ENCODE assay signal across 16 cellular contexts in genomic region chr6:4819706-4820283, GRCh38. TPM values are rescaled to one million over a fixed set of nuclear protein-coding genes. Genes with fewer than 3 reads are reported as not detected.
DNase-seq lines count a peak whose midpoint lies in the region; ATAC-seq and TF ChIP-seq lines count a peak whose summit lies in the region.
"Had no signal": no experiment of that assay in that cellular context is flagged by ENCODE, and none has a peak within 500 bp of the region (broad histone marks: within the 10 kb centered on the region; RNA-seq: fewer than 3 reads in every experiment).

No MANE protein-coding gene starts in this region.

- DNase-seq in AG10803 (ENCODE audit: low read depth) (peak; percentile 50), ELR (ENCODE audit: low read depth) (peak; percentile 53), amniotic epithelial cell (ENCODE audit: low read depth) (peak; percentile 50), islet precursor cell (peak; percentile 73), chondrocyte (ENCODE audit: low spot score) (no peak), suprapubic skin (ENCODE audit: low spot score in 2 of 2) (no peak), GF-D8 (lab: John Stamatoyannopoulos, UW) (no peak)
- DNase-seq: activated CD4-positive, alpha-beta T cell treated with anti-CD3 and anti-CD28 coated beads for 48 hours; activated naive CD4-positive, alpha-beta T cell treated with anti-CD3 and anti-CD28 coated beads, Interleukin-2, amount 50 U/mL, for 16 hours; KG1; NCI-H1105; NCI-H2171; NCI-H774; pancreas; stimulated activated CD4-positive, alpha-beta T cell treated with anti-CD3 and anti-CD28 coated beads, Interleukin-2, amount 100 ng/mL, for 48 hours had no signal

- no peak overlapping the region for H3K4me3 ChIP-seq in AG10803 (ENCODE audit: low read length)
- H3K4me3 ChIP-seq in suprapubic skin, result no peak overlapping the region
- H3K4me3 ChIP-seq: pancreas had no signal

- WGBS in suprapubic skin, result 80% methylated on average over 1 of the region's 1 CpG

- H3K27ac Mint-ChIP-seq in chondrocyte (ENCODE audit: unreplicated experiment), result no peak overlapping the region

- H3K36me3 Mint-ChIP-seq in chondrocyte (ENCODE audit: low read depth), result no peaks in the 10 kb centered on the region

- ATAC-seq in HG03457 (IDR thresholded peaks at IDR 0.05; ENCODE audit: unreplicated experiment), result no peak
- ATAC-seq: pancreas had no signal

- no peak for TF ChIP-seq EP300 in suprapubic skin (IDR thresholded peaks at IDR 0.05)

- H3K4me1 Mint-ChIP-seq in chondrocyte (ENCODE audit: low read depth), result peaks cover 20% of the 10 kb centered on the region

- H3K9me3 Mint-ChIP-seq in chondrocyte (ENCODE audit: low read depth), result no peaks in the 10 kb centered on the region

- no peak for TF ChIP-seq POLR2A in suprapubic skin (IDR thresholded peaks at IDR 0.05)

- no peak overlapping the region for H3K4me3 Mint-ChIP-seq in chondrocyte (ENCODE audit: unreplicated experiment)

- H3K9me3 ChIP-seq in suprapubic skin, result no peaks in the 10 kb centered on the region
- H3K9me3 ChIP-seq: pancreas had no signal

- H3K27ac ChIP-seq in suprapubic skin, result no peak overlapping the region
- H3K27ac ChIP-seq: pancreas had no signal

- H3K27me3 Mint-ChIP-seq in chondrocyte (ENCODE audit: low read depth), result no peaks in the 10 kb centered on the region

- H3K4me1 ChIP-seq in suprapubic skin, result peaks cover 7% of the 10 kb centered on the region
- H3K4me1 ChIP-seq: pancreas had no signal

- no peaks in the 10 kb centered on the region for H3K27me3 ChIP-seq in suprapubic skin
- H3K27me3 ChIP-seq: pancreas had no signal

- H3K36me3 ChIP-seq in suprapubic skin, result no peaks in the 10 kb centered on the region
- H3K36me3 ChIP-seq: pancreas had no signal

- no peak for TF ChIP-seq CTCF in AG10803 (conservative IDR thresholded peaks at IDR 0.05; ENCODE audit: low read length)
- no peak for TF ChIP-seq CTCF in chondrocyte (IDR thresholded peaks at IDR 0.05)
- TF ChIP-seq CTCF in suprapubic skin (IDR thresholded peaks at IDR 0.05), result no peak

RNA-seq across cellular contexts. Expression of gene CDYL, which starts 43.6 kb away (rescaled TPM):
- total RNA-seq in chondrocyte (40.7 to 63.7 TPM (median 60.9 TPM) in 3 replicates), suprapubic skin (10 to 100 TPM; 42.2 to 70.6 (median 49.0) TPM)

Comparison
In these comparisons a context has a peak if more than half of its experiments do, and no peak if none do; other contexts are left out.
1. DNase-seq: peak in AG10803 (single experiment), ELR (single experiment), amniotic epithelial cell (single experiment) and islet precursor cell (single experiment); none in chondrocyte (single experiment), suprapubic skin (0 of 2) and GF-D8 (single experiment).